ENCODE assay signal across 1 cellular context in the genomic region with DNA sequence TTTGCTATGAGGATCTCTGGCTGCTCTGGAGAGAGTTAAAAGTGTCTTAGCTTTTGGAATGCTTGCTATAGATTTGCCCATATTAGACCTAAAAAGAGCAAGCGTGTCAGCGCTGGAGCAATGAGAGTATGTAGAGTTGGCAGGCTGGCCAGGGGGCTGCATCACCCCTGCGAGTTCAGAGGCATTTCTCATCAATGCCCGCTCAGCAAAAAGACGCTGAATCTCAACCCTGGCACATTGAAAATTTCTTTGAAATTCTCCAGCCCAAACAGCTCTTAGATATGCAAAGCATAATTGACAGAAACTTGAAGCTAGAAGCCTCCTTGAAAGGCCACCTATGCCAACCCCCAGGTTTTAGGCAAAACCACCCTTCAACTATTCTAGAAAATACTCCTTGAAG.
A peak's percentile ranks its signal among the peaks of the same experiment; 100 is the strongest.
TF ChIP-seq lines count a peak whose summit lies in the region.

No MANE protein-coding gene starts in this region.

TF ChIP-seq in HepG2, 621 proteins besides CTCF, POLR2A, EP300 and RAD21:
- TF ChIP-seq NAIF1 (CRISPR knock-in tag; IDR thresholded peaks at IDR 0.05; ENCODE audit: borderline replicate concordance) (no peak), MAFK (conservative IDR thresholded peaks at IDR 0.05 in 1 of 2, IDR thresholded peaks at IDR 0.05 in 1 of 2; ENCODE audit: low read length in 2 of 2) (peak; percentile 75 to 79), MAFF (IDR thresholded peaks at IDR 0.05; ENCODE audit: low read depth, low read length) (peak; percentile 66)
